9 cellular contexts compared by ENCODE assay signal in genomic region chrX:78886550-78886949, GRCh38. TPM values are rescaled to one million over a fixed set of nuclear protein-coding genes. Genes with fewer than 3 reads are reported as not detected.
DNase-seq lines count a peak whose midpoint lies in the region; ATAC-seq and TF ChIP-seq lines count a peak whose summit lies in the region.
"Had no signal": no experiment of that assay in that cellular context is flagged by ENCODE, and none has a peak within 500 bp of the region (broad histone marks: within the 10 kb centered on the region; RNA-seq: fewer than 3 reads in every experiment).

No MANE protein-coding gene starts in this region.

- no peaks in the 10 kb centered on the region for H3K9me3 ChIP-seq in breast epithelium
- H3K9me3 ChIP-seq in upper lobe of right lung = no peaks in the 10 kb centered on the region

- POLR2A ChIA-PET in MCF 10A (lab: Yijun Ruan, JAX) = no interaction called here

- peak; percentile 19 for DNase-seq in MCF 10A (ENCODE audit: unreplicated experiment)
- DNase-seq in breast epithelium (ENCODE audit: low spot score in 2 of 2) = no peak
- DNase-seq in NCI-H526 (lab: John Stamatoyannopoulos, UW) = peak; percentile 7 to 55
- DNase-seq in fibroblast of pulmonary artery (ENCODE audit: low read depth) = peak; percentile 11
- DNase-seq in upper lobe of right lung = no peak
- no peak for DNase-seq in NCI-H2029 (lab: John Stamatoyannopoulos, UW)
- DNase-seq in A172 (ENCODE audit: low spot score) = no peak

- intact Hi-C loops in MCF 10A (cut with micrococcal nuclease) = loop anchor here (1.0 kb wide), 1 partner anchor 331 kb away; no protein-coding TSS in a partner anchor
- intact Hi-C loops in breast epithelium (cut with DNase I; ENCODE audit: low total_unique reads) = no loop called here
- intact Hi-C loops in upper lobe of right lung (cut with DNase I) = no loop called here

- no peaks in the 10 kb centered on the region for H3K27me3 Mint-ChIP-seq in MCF 10A (ENCODE audit: insufficient read depth, unreplicated experiment)

- H3K4me1 ChIP-seq in breast epithelium (no peaks in the 10 kb centered on the region), upper lobe of right lung (no peaks in the 10 kb centered on the region)

- H3K4me1 Mint-ChIP-seq in MCF 10A (ENCODE audit: insufficient read depth, unreplicated experiment) = no peaks in the 10 kb centered on the region

- H3K9me3 Mint-ChIP-seq in MCF 10A (ENCODE audit: unreplicated experiment) = peaks cover 8% of the 10 kb centered on the region
- H3K9me3 Mint-ChIP-seq: immature natural killer cell had no signal

- no peaks in the 10 kb centered on the region for H3K36me3 Mint-ChIP-seq in MCF 10A (ENCODE audit: insufficient read depth, unreplicated experiment)
- H3K36me3 Mint-ChIP-seq: immature natural killer cell had no signal

- ATAC-seq in upper lobe of right lung (no peak), HG03159 (IDR thresholded peaks at IDR 0.05; ENCODE audit: unreplicated experiment) (no peak)

- TF ChIP-seq CTCF in MCF 10A (IDR thresholded peaks at IDR 0.05; ENCODE audit: unreplicated experiment) (peak; percentile 28), breast epithelium (IDR thresholded peaks at IDR 0.05) (no peak), fibroblast of pulmonary artery (IDR thresholded peaks at IDR 0.05; ENCODE audit: low read length, missing control alignments) (peak; percentile 26), upper lobe of right lung (IDR thresholded peaks at IDR 0.05) (peak; percentile 23)

- no peak overlapping the region for H3K27ac Mint-ChIP-seq in MCF 10A (ENCODE audit: low read depth, unreplicated experiment)
- H3K27ac Mint-ChIP-seq: immature natural killer cell had no signal

- H3K27me3 ChIP-seq in breast epithelium (peaks cover 0 to 4% of the 10 kb centered on the region in 2 donors), upper lobe of right lung (no peaks in the 10 kb centered on the region)

- H3K27ac ChIP-seq in breast epithelium (no peak overlapping the region), upper lobe of right lung (no peak overlapping the region)

- BruUV-seq in MCF 10A (replicated peaks; lab: Mats Ljungman, UMichigan) = no TSS peak

- TF ChIP-seq POLR2A in breast epithelium (IDR thresholded peaks at IDR 0.05) = no peak

- H3K4me3 Mint-ChIP-seq in MCF 10A (ENCODE audit: unreplicated experiment) = no peak overlapping the region

- H3K4me3 ChIP-seq in breast epithelium (no peak overlapping the region), fibroblast of pulmonary artery (replicated peaks; ENCODE audit: low read depth, low read length) (no peak overlapping the region), upper lobe of right lung (no peak overlapping the region)

- CTCF ChIA-PET in MCF 10A (lab: Yijun Ruan, JAX) = interaction anchor here (0.6 to 1.3 kb wide), 10 partner anchors 8 to 613 kb away, joined by 3 to 12 read pairs (median 4); no protein-coding TSS in a partner anchor

- no peaks in the 10 kb centered on the region for H3K36me3 ChIP-seq in breast epithelium
- H3K36me3 ChIP-seq in upper lobe of right lung = no peaks in the 10 kb centered on the region

RNA-seq across cellular contexts. Expression of gene P2RY10, which starts 58.6 kb away (rescaled TPM):
- total RNA-seq in MCF 10A (2022) (not detected in 2 replicates), breast epithelium (1 to 10 TPM in 1 of 3 donors, under 1 TPM in 2; 0.80 to 2.2 (median 0.98) TPM), upper lobe of right lung (1.8 TPM)
- total RNA-seq in A172 (2014; rRNA removed; shearing (Covaris generic)) = not detected in 2 replicates

Comparison
In these comparisons a context has a peak if more than half of its experiments do, and no peak if none do; other contexts are left out.
1. DNase-seq: peak in MCF 10A (single experiment), NCI-H526 (2 of 2) and fibroblast of pulmonary artery (single experiment); none in breast epithelium (0 of 2), upper lobe of right lung (single experiment), NCI-H2029 (single experiment) and A172 (single experiment).
2. CTCF ChIP-seq: peak in MCF 10A (single experiment), fibroblast of pulmonary artery (single experiment) and upper lobe of right lung (single experiment); none in breast epithelium (0 of 3).